Comparison of ENCODE assay signal across 12 cellular contexts in genomic region chr11:109641549-109641948, GRCh38.
A peak's percentile ranks its signal among the peaks of the same experiment; 100 is the strongest.
DNase-seq lines count a peak whose midpoint lies in the region; TF ChIP-seq lines count a peak whose summit lies in the region.
"Had no signal": no experiment of that assay in that cellular context is flagged by ENCODE, and none has a peak within 500 bp of the region (broad histone marks: within the 10 kb centered on the region; RNA-seq: fewer than 3 reads in every experiment).

No MANE protein-coding gene starts in this region.

- H3K27me3 Mint-ChIP-seq in osteocyte (ENCODE audit: unreplicated experiment) = peaks cover 29% of the 10 kb centered on the region
- no peaks in the 10 kb centered on the region for H3K27me3 Mint-ChIP-seq in activated CD4-positive, alpha-beta memory T cell treated with anti-CD3 and anti-CD28 coated beads, Interleukin-2, amount 10 ng/mL, durations not matched to agents 7 days and 5 days
- H3K27me3 Mint-ChIP-seq: activated CD4-positive, alpha-beta memory T cell treated with anti-CD3 and anti-CD28 coated beads for 36 hours; stimulated activated naive CD8-positive, alpha-beta T cell treated with anti-CD3 and anti-CD28 coated beads, Interleukin-15, Interleukin-2, amounts not matched to agents 100 ng/mL and 50 ng/mL, for 24 hours had no signal

- TF ChIP-seq CTCF in osteocyte (IDR thresholded peaks at IDR 0.05) = peak; percentile 53

- peaks cover 14% of the 10 kb centered on the region for H3K4me1 Mint-ChIP-seq in osteocyte (ENCODE audit: unreplicated experiment)
- H3K4me1 Mint-ChIP-seq in activated CD4-positive, alpha-beta memory T cell treated with anti-CD3 and anti-CD28 coated beads, Interleukin-2, amount 10 ng/mL, durations not matched to agents 7 days and 5 days = no peaks in the 10 kb centered on the region

- H3K4me3 Mint-ChIP-seq in osteocyte (ENCODE audit: unreplicated experiment) = no peak overlapping the region
- H3K4me3 Mint-ChIP-seq in activated CD4-positive, alpha-beta memory T cell treated with anti-CD3 and anti-CD28 coated beads, Interleukin-2, amount 10 ng/mL, durations not matched to agents 7 days and 5 days = no peak overlapping the region
- H3K4me3 Mint-ChIP-seq: activated CD4-positive, alpha-beta memory T cell treated with anti-CD3 and anti-CD28 coated beads for 36 hours; stimulated activated naive CD8-positive, alpha-beta T cell treated with anti-CD3 and anti-CD28 coated beads, Interleukin-15, Interleukin-2, amounts not matched to agents 100 ng/mL and 50 ng/mL, for 24 hours had no signal

- CTCF ChIA-PET in activated CD4-positive, alpha-beta memory T cell treated with anti-CD3 and anti-CD28 coated beads, Interleukin-2, amount 10 ng/mL, durations not matched to agents 7 days and 5 days (lab: Charles Lee) = no interaction called here

- no peak overlapping the region for H3K27ac Mint-ChIP-seq in osteocyte (ENCODE audit: unreplicated experiment)
- H3K27ac Mint-ChIP-seq in activated CD4-positive, alpha-beta memory T cell treated with anti-CD3 and anti-CD28 coated beads, Interleukin-2, amount 10 ng/mL, durations not matched to agents 7 days and 5 days = no peak overlapping the region
- H3K27ac Mint-ChIP-seq: activated CD4-positive, alpha-beta memory T cell treated with anti-CD3 and anti-CD28 coated beads for 36 hours; stimulated activated naive CD8-positive, alpha-beta T cell treated with anti-CD3 and anti-CD28 coated beads, Interleukin-15, Interleukin-2, amounts not matched to agents 100 ng/mL and 50 ng/mL, for 24 hours had no signal

- H3K36me3 Mint-ChIP-seq in osteocyte (ENCODE audit: unreplicated experiment) = no peaks in the 10 kb centered on the region
- H3K36me3 Mint-ChIP-seq in activated CD4-positive, alpha-beta memory T cell treated with anti-CD3 and anti-CD28 coated beads, Interleukin-2, amount 10 ng/mL, durations not matched to agents 7 days and 5 days (ENCODE audit: low read depth) = no peaks in the 10 kb centered on the region
- H3K36me3 Mint-ChIP-seq: activated CD4-positive, alpha-beta memory T cell treated with anti-CD3 and anti-CD28 coated beads for 36 hours had no signal

- peak; percentile 11 for DNase-seq in H4 (ENCODE audit: low spot score)
- peak; percentile 3 for DNase-seq in epithelial cell of prostate (ENCODE audit: low read depth, low spot score)
- DNase-seq in osteocyte (ENCODE audit: extremely low spot score, unreplicated experiment) = no peak
- no peak for DNase-seq in activated CD4-positive, alpha-beta memory T cell treated with anti-CD3 and anti-CD28 coated beads, Interleukin-2, amount 10 ng/mL, durations not matched to agents 7 days and 5 days
- DNase-seq in occipital lobe (lab: John Stamatoyannopoulos, UW) = no peak
- DNase-seq in ureter (ENCODE audit: low spot score) = no peak
- DNase-seq in NCI-H1694 treated with DMSO at 0.1 percent for 48 hours (lab: John Stamatoyannopoulos, UW) = no peak
- DNase-seq: activated CD4-positive, alpha-beta memory T cell treated with anti-CD3 and anti-CD28 coated beads for 36 hours; GOT3; left cardiac atrium had no signal

- no peak overlapping the region for H3K27ac ChIP-seq in epithelial cell of prostate

- no peaks in the 10 kb centered on the region for H3K9me3 Mint-ChIP-seq in osteocyte (ENCODE audit: unreplicated experiment)
- H3K9me3 Mint-ChIP-seq in activated CD4-positive, alpha-beta memory T cell treated with anti-CD3 and anti-CD28 coated beads, Interleukin-2, amount 10 ng/mL, durations not matched to agents 7 days and 5 days = no peaks in the 10 kb centered on the region

- POLR2A ChIA-PET in activated CD4-positive, alpha-beta memory T cell treated with anti-CD3 and anti-CD28 coated beads, Interleukin-2, amount 10 ng/mL, durations not matched to agents 7 days and 5 days (lab: Charles Lee) = no interaction called here

TF ChIP-seq in PFSK-1, 5 proteins besides CTCF, POLR2A, EP300 and RAD21:
- peak; percentile 90 to 98 for TF ChIP-seq REST (IDR thresholded peaks at IDR 0.05; ENCODE audit: insufficient read depth in 1 of 2, low read depth in 2 of 2, low read length in 2 of 2)
- TF ChIP-seq TAF1 (IDR thresholded peaks at IDR 0.05; ENCODE audit: borderline replicate concordance, insufficient read depth, low read length) = no peak
- TF ChIP-seq FOXP2 (optimal IDR thresholded peaks at IDR 0.05; ENCODE audit: borderline replicate concordance, extremely low read depth, extremely low read length, insufficient read depth) = no peak
- no peak for TF ChIP-seq SIN3A (IDR thresholded peaks at IDR 0.05; ENCODE audit: borderline replicate concordance, insufficient read depth, low read length)

Comparison
In these comparisons a context has a peak if more than half of its experiments do, and no peak if none do; other contexts are left out.
1. DNase-seq: peak in H4 (single experiment) and epithelial cell of prostate (single experiment); none in osteocyte (single experiment), activated CD4-positive, alpha-beta memory T cell treated with anti-CD3 and anti-CD28 coated beads, Interleukin-2, amount 10 ng/mL, durations not matched to agents 7 days and 5 days (single experiment), occipital lobe (single experiment), ureter (single experiment) and NCI-H1694 treated with DMSO at 0.1 percent for 48 hours (single experiment).